8 cellular contexts compared by ENCODE assay signal in genomic region chr11:64723117-64723906, GRCh38. TPM values are rescaled to one million over a fixed set of nuclear protein-coding genes. Genes with fewer than 3 reads are reported as not detected.
DNase-seq lines count a peak whose midpoint lies in the region; ATAC-seq and TF ChIP-seq lines count a peak whose summit lies in the region.

NRXN2 (minus strand) TSS chr11:64723197; CDS start chr11:64713699, 9,498 bp downstream.

- H3K36me3 ChIP-seq in colonic mucosa (no peaks in the 10 kb centered on the region), left lung (peaks cover 0 to 12% of the 10 kb centered on the region in 2 donors)

- H3K27ac ChIP-seq in colonic mucosa: no peak within 1 kb of the TSS
- H3K27ac ChIP-seq in left lung: peak within 1 kb of the TSS in 1 of 2 donors; percentile 55

- ATAC-seq in GM18511 (IDR thresholded peaks at IDR 0.05; ENCODE audit: unreplicated experiment) (peak; percentile 94), HG03135 (IDR thresholded peaks at IDR 0.05; ENCODE audit: unreplicated experiment) (peak; percentile 80), left lung (peak; percentile 99)

- TF ChIP-seq CTCF in colonic mucosa (IDR thresholded peaks at IDR 0.05): peak; percentile 98
- TF ChIP-seq CTCF in left lung (IDR thresholded peaks at IDR 0.05): peak; percentile 91 to 97

- H3K4me1 ChIP-seq in colonic mucosa (no peaks in the 10 kb centered on the region), left lung (peaks cover 0 to 8% of the 10 kb centered on the region in 2 donors)

- no peaks in the 10 kb centered on the region for H3K9me3 ChIP-seq in colonic mucosa
- H3K9me3 ChIP-seq in left lung: no peaks in the 10 kb centered on the region

- H3K4me3 ChIP-seq in colonic mucosa (peak within 1 kb of the TSS; percentile 75), left lung (peak within 1 kb of the TSS; percentile 78 to 82)

- H3K9ac ChIP-seq in colonic mucosa (ENCODE audit: low read depth in 2 of 2, low read length in 2 of 2): peak within 1 kb of the TSS in 1 of 2 donors; percentile 50

- DNase-seq in 8988T (peak; percentile 99), NCI-H345 treated with DMSO at 0.1 percent for 48 hours (lab: John Stamatoyannopoulos, UW; ENCODE audit: unreplicated experiment) (peak; percentile 74), colonic mucosa (peak; percentile 81), left lung (peak; percentile 81 to 94)
- peak; percentile 91 for DNase-seq in activated CD4-positive, alpha-beta T cell treated with anti-CD3 and anti-CD28 coated beads for 48 hours
- peak; percentile 82 to 84 for DNase-seq in stimulated activated CD4-positive, alpha-beta T cell treated with anti-CD3 and anti-CD28 coated beads, Interleukin-2, amount 100 ng/mL, for 48 hours

- H3K27me3 ChIP-seq in colonic mucosa (peaks cover 8% of the 10 kb centered on the region), left lung (peaks cover 4 to 54% of the 10 kb centered on the region in 2 donors)

- intact Hi-C loops in colonic mucosa (cut with DNase I): no loop called here
- intact Hi-C loops in left lung (cut with DNase I): no loop called here

RNA-seq across cellular contexts. Expression of gene NRXN2, which starts in this region (rescaled TPM):
- total RNA-seq in colonic mucosa (1 to 10 TPM; 2.2 to 5.4 TPM), left lung (1 to 10 TPM; 3.5 to 7.9 TPM)
